In the genomic region with DNA sequence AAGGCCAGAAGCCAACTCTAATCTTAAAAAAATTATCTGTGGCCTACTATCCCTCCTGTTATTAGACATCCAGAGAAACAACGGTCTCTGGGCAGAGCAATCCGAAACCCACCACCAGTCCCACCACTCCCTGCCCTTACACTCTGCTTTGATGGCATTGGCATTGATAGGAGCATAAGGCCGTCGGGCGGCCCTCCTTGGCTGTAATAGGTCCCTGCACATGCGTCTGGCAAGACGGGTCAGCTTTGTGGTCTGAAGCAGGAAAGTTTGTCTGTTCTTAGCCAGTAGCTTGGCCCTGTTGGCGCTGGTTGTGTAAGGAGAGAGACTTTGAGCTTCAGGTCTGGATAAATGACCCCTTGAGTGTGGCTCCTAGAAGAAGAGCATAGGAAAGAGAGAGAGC, we compare ENCODE assay signal across 1 cellular context.
TF ChIP-seq lines count a peak whose summit lies in the region.

No MANE protein-coding gene starts in this region.

TF ChIP-seq in K562, 482 proteins besides CTCF, POLR2A, EP300 and RAD21:
- TF ChIP-seq, protein P1, sequence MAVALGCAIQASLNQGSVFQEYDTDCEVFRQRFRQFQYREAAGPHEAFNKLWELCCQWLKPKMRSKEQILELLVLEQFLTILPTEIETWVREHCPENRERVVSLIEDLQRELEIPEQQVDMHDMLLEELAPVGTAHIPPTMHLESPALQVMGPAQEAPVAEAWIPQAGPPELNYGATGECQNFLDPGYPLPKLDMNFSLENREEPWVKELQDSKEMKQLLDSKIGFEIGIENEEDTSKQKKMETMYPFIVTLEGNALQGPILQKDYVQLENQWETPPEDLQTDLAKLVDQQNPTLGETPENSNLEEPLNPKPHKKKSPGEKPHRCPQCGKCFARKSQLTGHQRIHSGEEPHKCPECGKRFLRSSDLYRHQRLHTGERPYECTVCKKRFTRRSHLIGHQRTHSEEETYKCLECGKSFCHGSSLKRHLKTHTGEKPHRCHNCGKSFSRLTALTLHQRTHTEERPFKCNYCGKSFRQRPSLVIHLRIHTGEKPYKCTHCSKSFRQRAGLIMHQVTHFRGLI (CRISPR knock-in tag; IDR thresholded peaks at IDR 0.05), result no peak
- TF ChIP-seq RBFOX2 (IDR thresholded peaks at IDR 0.05; ENCODE audit: low read depth, low read length), result 0 out of 2 replicates have a peak, but pooled peaks have one; percentile 12
